Comparison of ENCODE assay signal across 27 cellular contexts in genomic region chr2:103627301-103627700, GRCh38.
"Had no signal": no experiment of that assay in that cellular context is flagged by ENCODE, and none has a peak within 500 bp of the region (broad histone marks: within the 10 kb centered on the region; RNA-seq: fewer than 3 reads in every experiment).

No MANE protein-coding gene starts in this region.

- FAIRE-seq: urothelium cell line had no signal

- ATAC-seq: stimulated activated effector memory CD8-positive, alpha-beta T cell treated with anti-CD3 and anti-CD28 coated beads, Interleukin-12 subunit alpha, Interleukin-12 subunit beta, amount 100 ng/mL, for 72 hours; stimulated activated memory B cell treated with anti-CD40 and anti-IgM and Interleukin-4, amounts not matched to agents 10 μg/mL and 1 μg/mL and 100 μg/mL, for 72 hours; stimulated activated naive B cell treated with anti-CD40 and anti-IgM and Interleukin-4, amounts not matched to agents 10 μg/mL and 1 μg/mL and 100 μg/mL, for 72 hours; stimulated activated naive CD8-positive, alpha-beta T cell treated with anti-CD3 and anti-CD28 coated beads, Interleukin-15, amount 100 ng/mL, for 72 hours; stimulated activated naive CD8-positive, alpha-beta T cell treated with anti-CD3 and anti-CD28 coated beads, Interleukin-15, Interleukin-2, amounts not matched to agents 100 U/mL and 50 U/mL, for 24 hours; upper lobe of right lung had no signal

- DNase-seq: stimulated activated CD4-positive, alpha-beta T cell treated with anti-CD3 and anti-CD28 coated beads, Interleukin-2, amount 100 ng/mL, for 48 hours; stimulated activated CD4-positive, alpha-beta T cell treated with anti-CD3 and anti-CD28 coated beads, Interleukin-4, amount 100 ng/mL, for 1 hour; stimulated activated CD4-positive, alpha-beta T cell treated with anti-CD3 and anti-CD28 coated beads, Interleukin-4, amount 100 ng/mL, for 24 hours; stimulated activated CD4-positive, alpha-beta T cell treated with anti-CD3 and anti-CD28 coated beads, Interleukin-4, amount 100 ng/mL, for 4 hours; stimulated activated CD8-positive, alpha-beta memory T cell treated with anti-CD3 and anti-CD28 coated beads, Interleukin-4, amount 100 ng/mL, for 48 hours; stimulated activated naive B cell treated with anti-CD40 and anti-IgM and Interleukin-4, amounts not matched to agents 10 μg/mL and 1 μg/mL and 100 μg/mL, for 72 hours; stimulated activated naive CD4-positive, alpha-beta T cell; stimulated activated naive CD4-positive, alpha-beta T cell treated with Interleukin-2 at 50 U/mL for 16 hours; stimulated activated naive CD8-positive, alpha-beta T cell treated with anti-CD3 and anti-CD28 coated beads, Interleukin-15, amount 100 ng/mL, for 72 hours; stimulated activated naive CD8-positive, alpha-beta T cell treated with anti-CD3 and anti-CD28 coated beads, Interleukin-15, Interleukin-2, amounts not matched to agents 100 U/mL and 50 U/mL, for 24 hours; stomach; substantia nigra; testis; thyroid gland; tibial artery; transverse colon; trophoblast cell; upper lobe of left lung; upper lobe of right lung; uterus had no signal

- H3K4me1 ChIP-seq: stomach, suprapubic skin, testis, thyroid gland, tibial artery, tibial nerve, transverse colon, upper lobe of left lung, upper lobe of right lung, uterus, vagina had no signal

- H3K9me3 ChIP-seq: testis, thoracic aorta, thyroid gland, tibial artery, transverse colon, upper lobe of right lung, uterus, vagina had no signal

- H3K4me3 ChIP-seq: stomach, suprapubic skin, testis, thoracic aorta, thyroid gland, tibial artery, tibial nerve, transverse colon, upper lobe of left lung, upper lobe of right lung, uterus, vagina had no signal

- H3K27ac ChIP-seq: stomach, suprapubic skin, testis, thoracic aorta, thyroid gland, tibial artery, tibial nerve, transverse colon, upper lobe of left lung, upper lobe of right lung, uterus, vagina had no signal

- H3K36me3 ChIP-seq: stomach, suprapubic skin, thoracic aorta, thyroid gland, tibial artery, tibial nerve, transverse colon, upper lobe of left lung, upper lobe of right lung, vagina had no signal
